2 cellular contexts compared by ENCODE assay signal in the genomic region with DNA sequence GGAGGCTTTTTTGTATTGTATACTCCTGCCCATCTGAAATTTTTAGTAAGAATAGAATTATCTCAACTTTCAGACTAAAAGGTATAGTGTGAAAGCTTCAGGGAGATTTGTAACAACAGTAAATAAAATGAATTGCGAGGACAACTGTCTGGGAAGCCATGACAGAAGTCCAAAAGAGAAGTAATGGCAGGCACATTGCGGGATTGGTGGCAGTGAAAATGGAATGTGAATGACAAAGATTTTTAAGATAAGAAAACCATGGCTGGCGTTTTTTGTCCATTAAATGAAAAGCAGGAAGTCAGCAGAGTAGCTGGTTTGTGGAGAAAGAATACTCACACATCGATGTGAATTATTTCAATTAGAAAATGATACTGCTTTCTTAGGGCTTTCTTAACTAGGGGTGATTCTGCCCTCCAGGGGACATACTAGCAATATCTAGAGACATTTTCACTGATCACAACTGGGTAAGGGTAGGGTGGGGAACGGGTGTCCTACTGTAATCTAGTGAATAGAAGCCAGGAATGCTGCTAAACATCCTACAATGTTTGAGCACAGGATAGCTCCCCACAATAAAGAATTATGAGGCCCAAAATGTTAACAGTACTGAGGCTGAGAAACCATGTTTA.
TF ChIP-seq lines count a peak whose summit lies in the region.

No MANE protein-coding gene starts in this region.

TF ChIP-seq in SK-N-SH, 30 proteins besides CTCF, POLR2A, EP300 and RAD21 (continued from another document):
- TF ChIP-seq, protein P1, sequence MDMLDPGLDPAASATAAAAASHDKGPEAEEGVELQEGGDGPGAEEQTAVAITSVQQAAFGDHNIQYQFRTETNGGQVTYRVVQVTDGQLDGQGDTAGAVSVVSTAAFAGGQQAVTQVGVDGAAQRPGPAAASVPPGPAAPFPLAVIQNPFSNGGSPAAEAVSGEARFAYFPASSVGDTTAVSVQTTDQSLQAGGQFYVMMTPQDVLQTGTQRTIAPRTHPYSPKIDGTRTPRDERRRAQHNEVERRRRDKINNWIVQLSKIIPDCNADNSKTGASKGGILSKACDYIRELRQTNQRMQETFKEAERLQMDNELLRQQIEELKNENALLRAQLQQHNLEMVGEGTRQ (IDR thresholded peaks at IDR 0.05; ENCODE audit: borderline replicate concordance, low read depth, low read length), result no peak
- peak; percentile 47; the same call in 1 of the 2 replicates for TF ChIP-seq MXI1 (IDR thresholded peaks at IDR 0.05; ENCODE audit: low read depth, low read length)
TF ChIP-seq in SK-N-SH: peak in this region for 3.

TF ChIP-seq in SK-N-SH treated with all-trans-retinoic acid at 6 μM for 48 hours, 23 proteins besides CTCF, POLR2A, EP300 and RAD21 (continued from another document):
- TF ChIP-seq, protein P2, sequence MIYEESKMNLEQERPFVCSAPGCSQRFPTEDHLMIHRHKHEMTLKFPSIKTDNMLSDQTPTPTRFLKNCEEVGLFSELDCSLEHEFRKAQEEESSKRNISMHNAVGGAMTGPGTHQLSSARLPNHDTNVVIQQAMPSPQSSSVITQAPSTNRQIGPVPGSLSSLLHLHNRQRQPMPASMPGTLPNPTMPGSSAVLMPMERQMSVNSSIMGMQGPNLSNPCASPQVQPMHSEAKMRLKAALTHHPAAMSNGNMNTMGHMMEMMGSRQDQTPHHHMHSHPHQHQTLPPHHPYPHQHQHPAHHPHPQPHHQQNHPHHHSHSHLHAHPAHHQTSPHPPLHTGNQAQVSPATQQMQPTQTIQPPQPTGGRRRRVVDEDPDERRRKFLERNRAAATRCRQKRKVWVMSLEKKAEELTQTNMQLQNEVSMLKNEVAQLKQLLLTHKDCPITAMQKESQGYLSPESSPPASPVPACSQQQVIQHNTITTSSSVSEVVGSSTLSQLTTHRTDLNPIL (CRISPR knock-in tag; IDR thresholded peaks at IDR 0.05; ENCODE audit: low read depth), result no peak
- no peak for TF ChIP-seq BACH2 (CRISPR knock-in tag; IDR thresholded peaks at IDR 0.05; ENCODE audit: borderline replicate concordance)
- TF ChIP-seq ESRRG (CRISPR knock-in tag; IDR thresholded peaks at IDR 0.05), result no peak
- TF ChIP-seq ISL1 (CRISPR knock-in tag; IDR thresholded peaks at IDR 0.05), result no peak
- TF ChIP-seq ZFP30 (CRISPR knock-in tag; IDR thresholded peaks at IDR 0.05), result no peak
